ENCODE assay signal across 1 cellular context in genomic region chr6:28322661-28323060, GRCh38.
TF ChIP-seq lines count a peak whose summit lies in the region.

No MANE protein-coding gene starts in this region.

TF ChIP-seq in HepG2, 621 proteins besides CTCF, POLR2A, EP300 and RAD21 (continued from another document and continues in another):
- TF ChIP-seq ZGPAT (CRISPR knock-in tag; IDR thresholded peaks at IDR 0.05) (0 out of 2 replicates have a peak, but pooled peaks have one; percentile 21), NFAT5 (CRISPR knock-in tag; IDR thresholded peaks at IDR 0.05) (no peak), DPF2 (CRISPR knock-in tag; IDR thresholded peaks at IDR 0.05; ENCODE audit: borderline replicate concordance, low read depth) (no peak), ARID4A (CRISPR knock-in tag; IDR thresholded peaks at IDR 0.05; ENCODE audit: borderline replicate concordance) (no peak), ZMYM3 (CRISPR knock-in tag; IDR thresholded peaks at IDR 0.05) (no peak), NR1H2 (CRISPR knock-in tag; IDR thresholded peaks at IDR 0.05; ENCODE audit: borderline replicate concordance, low read depth) (no peak), ISL2 (CRISPR knock-in tag; IDR thresholded peaks at IDR 0.05) (0 out of 2 replicates have a peak, but pooled peaks have one; percentile 22), ZNF343 (CRISPR knock-in tag; IDR thresholded peaks at IDR 0.05) (no peak), POGK (CRISPR knock-in tag; conservative IDR thresholded peaks at IDR 0.05) (no peak), ZNF224 (CRISPR knock-in tag; IDR thresholded peaks at IDR 0.05) (no peak), ZHX1 (CRISPR knock-in tag; IDR thresholded peaks at IDR 0.05; ENCODE audit: low read depth) (0 out of 2 replicates have a peak, but pooled peaks have one; percentile 59), MLLT10 (CRISPR knock-in tag; IDR thresholded peaks at IDR 0.05) (no peak), ZNF547 (CRISPR knock-in tag; IDR thresholded peaks at IDR 0.05) (no peak), SOX5 (CRISPR knock-in tag; IDR thresholded peaks at IDR 0.05; ENCODE audit: borderline replicate concordance) (peak; percentile 69; the same call in 1 of the 2 replicates), SOX6 (IDR thresholded peaks at IDR 0.05) (no peak), SOX6 (CRISPR knock-in tag; IDR thresholded peaks at IDR 0.05) (peak; percentile 89), PRMT3 (CRISPR knock-in tag; IDR thresholded peaks at IDR 0.05; ENCODE audit: borderline replicate concordance, low read depth) (no peak), PRDM10 (CRISPR knock-in tag; IDR thresholded peaks at IDR 0.05; ENCODE audit: low read depth) (no peak), ZNF615 (CRISPR knock-in tag; IDR thresholded peaks at IDR 0.05; ENCODE audit: borderline replicate concordance) (no peak), NCOA1 (CRISPR knock-in tag; IDR thresholded peaks at IDR 0.05) (no peak), FOXP1 (IDR thresholded peaks at IDR 0.05) (no peak), FOXP1 (CRISPR knock-in tag; IDR thresholded peaks at IDR 0.05) (peak; percentile 93), HOMEZ (CRISPR knock-in tag; IDR thresholded peaks at IDR 0.05; ENCODE audit: low read depth) (no peak), XRCC5 (optimal IDR thresholded peaks at IDR 0.05; ENCODE audit: low read length) (no peak), NFYB (CRISPR knock-in tag; IDR thresholded peaks at IDR 0.05) (no peak), HIVEP1 (CRISPR knock-in tag; IDR thresholded peaks at IDR 0.05) (no peak), TEAD2 (CRISPR knock-in tag; IDR thresholded peaks at IDR 0.05) (no peak), AFF4 (CRISPR knock-in tag; IDR thresholded peaks at IDR 0.05) (no peak), ZNF773 (CRISPR knock-in tag; IDR thresholded peaks at IDR 0.05; ENCODE audit: borderline replicate concordance) (no peak), ZSCAN12 (CRISPR knock-in tag; IDR thresholded peaks at IDR 0.05) (no peak)
